10 cellular contexts compared by ENCODE assay signal in the genomic region with DNA sequence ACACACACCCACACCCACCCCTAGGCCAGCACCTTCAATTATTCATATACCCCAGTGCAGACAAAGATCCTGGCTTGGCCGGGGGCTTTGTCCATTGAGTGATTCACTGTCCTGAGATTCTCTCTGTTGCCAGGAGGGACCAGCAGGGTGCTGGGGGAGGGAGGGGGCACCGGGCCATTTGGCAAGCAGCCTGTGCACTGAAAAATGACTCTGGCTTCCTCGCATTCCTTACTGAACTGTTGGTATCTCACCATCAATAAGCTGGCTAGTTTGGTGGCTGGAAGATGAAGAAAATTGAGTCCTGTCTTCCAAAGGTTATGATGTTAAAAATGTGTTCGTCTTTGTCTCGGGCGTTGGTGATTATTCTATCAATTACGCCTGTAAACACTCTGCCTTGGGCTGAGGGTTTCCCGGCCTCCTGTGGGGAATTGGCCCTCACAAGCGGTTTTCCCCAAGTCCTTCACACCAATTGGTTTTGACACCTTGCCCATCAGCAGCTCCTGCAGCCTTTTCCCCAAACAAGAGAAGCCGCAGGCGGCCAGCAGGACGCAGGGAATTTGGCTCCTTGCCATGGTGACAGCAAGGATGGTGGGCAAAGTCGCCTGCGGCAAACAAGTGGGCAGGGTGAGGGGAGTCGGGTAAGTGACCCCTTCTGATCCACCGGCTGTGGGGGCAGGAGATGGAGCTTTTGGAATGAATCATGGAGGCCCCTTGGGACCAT. TPM values are rescaled to one million over a fixed set of nuclear protein-coding genes. Genes with fewer than 3 reads are reported as not detected.
A peak's percentile ranks its signal among the peaks of the same experiment; 100 is the strongest.
DNase-seq lines count a peak whose midpoint lies in the region; ATAC-seq lines count a peak whose summit lies in the region.
"Had no signal": no experiment of that assay in that cellular context is flagged by ENCODE, and none has a peak within 500 bp of the region (broad histone marks: within the 10 kb centered on the region; RNA-seq: fewer than 3 reads in every experiment).

No MANE protein-coding gene starts in this region.

- H3K36me3 Mint-ChIP-seq in T-cell, result peaks cover 2% of the 10 kb centered on the region

- H3K27me3 ChIP-seq in H7 (ENCODE audit: control insufficient read depth, insufficient read depth, low read length), result peaks cover 12% of the 10 kb centered on the region

- POLR2A ChIA-PET in T-cell (lab: Charles Lee), result no interaction called here

- peaks cover 51 to 74% of the 10 kb centered on the region in 2 donors for H3K27me3 Mint-ChIP-seq in T-cell

- H3K4me1 Mint-ChIP-seq in T-cell, result peaks cover 6 to 18% (median 9%) of the 10 kb centered on the region in 3 donors

- no peak overlapping the region for H3K4me3 Mint-ChIP-seq in T-cell

- ATAC-seq in T-cell (replicated peaks in 1 of 4) (no peak), GM21515 (IDR thresholded peaks at IDR 0.05; ENCODE audit: unreplicated experiment) (no peak)

- no peak overlapping the region for H3K4me3 ChIP-seq in H7 (ENCODE audit: insufficient read depth, low read depth, low read length)
- H3K4me3 ChIP-seq: lung had no signal

- CTCF ChIA-PET in T-cell (lab: Charles Lee), result no interaction called here

- no peaks in the 10 kb centered on the region for H3K36me3 ChIP-seq in H7 (replicated peaks; ENCODE audit: control insufficient read depth, insufficient read depth, low read length)

- no peak overlapping the region for H3K27ac Mint-ChIP-seq in T-cell

- H3K9me3 Mint-ChIP-seq in T-cell, result no peaks in the 10 kb centered on the region

- DNase-seq in H7, result peak; percentile 86
- DNase-seq in NCI-H345 treated with DMSO at 0.1 percent for 48 hours (lab: John Stamatoyannopoulos, UW; ENCODE audit: unreplicated experiment), result peak; percentile 81
- peak; percentile 82 for DNase-seq in ecto neural progenitor cell (ENCODE audit: low spot score)
- DNase-seq in retina, result peak; percentile 93
- DNase-seq in pons (ENCODE audit: low spot score), result no peak
- DNase-seq in T-cell, result no peak
- DNase-seq: aorta, T-helper 1 cell had no signal

RNA-seq across cellular contexts. Expression of gene VSTM2L, which starts 4.9 kb away (rescaled TPM):
- total RNA-seq in H7 (2014; rRNA removed; shearing (Covaris generic)), result 2.7 and 5.8 TPM in 2 replicates
- total RNA-seq in T-cell, result not detected

Comparison
In these comparisons a context has a peak if more than half of its experiments do, and no peak if none do; other contexts are left out.
1. DNase-seq: peak in H7 (single experiment), NCI-H345 treated with DMSO at 0.1 percent for 48 hours (single experiment), ecto neural progenitor cell (single experiment) and retina (single experiment); none in pons (single experiment) and T-cell (0 of 34).